ENCODE assay signal across 8 cellular contexts in genomic region chr2:189673661-189674373, GRCh38. TPM values are rescaled to one million over a fixed set of nuclear protein-coding genes. Genes with fewer than 3 reads are reported as not detected.
A peak's percentile ranks its signal among the peaks of the same experiment; 100 is the strongest.
DNase-seq lines count a peak whose midpoint lies in the region; ATAC-seq and TF ChIP-seq lines count a peak whose summit lies in the region.

No MANE protein-coding gene starts in this region.

- peak overlapping the region; percentile 38 to 83 (median 73) for H3K4me3 Mint-ChIP-seq in brain

- TF ChIP-seq CTCF in brain (conservative IDR thresholded peaks at IDR 0.05), result no peak
- no peak for TF ChIP-seq CTCF in liver (IDR thresholded peaks at IDR 0.05; ENCODE audit: low read depth, low read length, missing input control)
- no peak for TF ChIP-seq CTCF in upper lobe of left lung (IDR thresholded peaks at IDR 0.05)

- H3K4me1 Mint-ChIP-seq in brain, result peaks cover 18% of the 10 kb centered on the region

- H3K9me3 Mint-ChIP-seq in brain, result peaks cover 6 to 13% (median 11%) of the 10 kb centered on the region in 5 experiments

- peaks cover 32 to 65% (median 46%) of the 10 kb centered on the region in 11 experiments for H3K36me3 ChIP-seq in BLaER1 treated with 17β-estradiol and CSF1 and Interleukin-3, amounts not matched to agents 10 nM and 100 nM
- H3K36me3 ChIP-seq in liver (ENCODE audit: control insufficient read depth in 4 of 4, insufficient read depth in 3 of 4, low read depth in 1 of 4, low read length in 3 of 4) (peaks cover 0 to 8% (median 5%) of the 10 kb centered on the region in 4 donors), upper lobe of left lung (peaks cover 3 to 27% (median 14%) of the 10 kb centered on the region in 4 donors)

- TF ChIP-seq RAD21 in liver (IDR thresholded peaks at IDR 0.05), result no peak

- peaks cover 19 to 25% (median 22%) of the 10 kb centered on the region in 10 experiments for H3K4me1 ChIP-seq in BLaER1 treated with 17β-estradiol and CSF1 and Interleukin-3, amounts not matched to agents 10 nM and 100 nM
- H3K4me1 ChIP-seq in liver (ENCODE audit: control insufficient read depth in 4 of 4, insufficient read depth in 4 of 4, low read length in 3 of 4) (peaks cover 1 to 14% (median 11%) of the 10 kb centered on the region in 4 donors), upper lobe of left lung (peaks cover 6 to 16% (median 8%) of the 10 kb centered on the region in 4 donors)

- H3K27me3 ChIP-seq in BLaER1 treated with 17β-estradiol and CSF1 and Interleukin-3, amounts not matched to agents 10 nM and 100 nM, result no peaks in the 10 kb centered on the region
- H3K27me3 ChIP-seq in liver (ENCODE audit: control insufficient read depth in 4 of 4, insufficient read depth in 4 of 4, low read length in 3 of 4) (no peaks in the 10 kb centered on the region), upper lobe of left lung (no peaks in the 10 kb centered on the region)

- peak; percentile 27 for ATAC-seq in HG03342 (IDR thresholded peaks at IDR 0.05; ENCODE audit: unreplicated experiment)
- peak in 1 of 2 donors; percentile 3 for ATAC-seq in upper lobe of left lung (ENCODE audit: low FRiP score in 2 of 2)
- ATAC-seq in HG02870 (IDR thresholded peaks at IDR 0.05; ENCODE audit: unreplicated experiment), result no peak
- no peak for ATAC-seq in HG02852 (IDR thresholded peaks at IDR 0.05; ENCODE audit: unreplicated experiment)

- TF ChIP-seq POLR2A in upper lobe of left lung (IDR thresholded peaks at IDR 0.05), result no peak

- H3K36me3 Mint-ChIP-seq in brain, result peaks cover 68% of the 10 kb centered on the region

- peaks cover 10 to 20% (median 17%) of the 10 kb centered on the region in 11 experiments; a peak in 21 of 22 replicates for H3K9me3 ChIP-seq in BLaER1 treated with 17β-estradiol and CSF1 and Interleukin-3, amounts not matched to agents 10 nM and 100 nM (replicated peaks in 1 of 11)
- H3K9me3 ChIP-seq in liver (ENCODE audit: control insufficient read depth in 4 of 4, low read length in 3 of 4) (no peaks in the 10 kb centered on the region), upper lobe of left lung (no peaks in the 10 kb centered on the region)

- no peaks in the 10 kb centered on the region for H3K27me3 Mint-ChIP-seq in brain

- no peak for TF ChIP-seq EP300 in upper lobe of left lung (IDR thresholded peaks at IDR 0.05)

- peak overlapping the region; percentile 74 to 92 (median 85) for H3K4me2 ChIP-seq in BLaER1 treated with 17β-estradiol and CSF1 and Interleukin-3, amounts not matched to agents 10 nM and 100 nM

- H3K27ac ChIP-seq in BLaER1 treated with 17β-estradiol and CSF1 and Interleukin-3, amounts not matched to agents 10 nM and 100 nM, result peak overlapping the region in 10 of 11 experiments; percentile 79 to 93 (median 85); a peak in 20 of 22 replicates
- H3K27ac ChIP-seq in liver (ENCODE audit: low read depth in 1 of 2, low read length in 2 of 2) (peak overlapping the region; percentile 94 to 98), upper lobe of left lung (peak overlapping the region; percentile 91 to 98 (median 96))

- H3K27ac Mint-ChIP-seq in brain, result peak overlapping the region in 4 of 5 experiments; percentile 0 to 83 (median 20)

- WGBS in liver, result 45% methylated on average over 12 of the region's 12 CpGs
- WGBS in upper lobe of left lung, 2 donors, result 40 to 48% methylated on average over 10 to 12 of the region's 12 CpGs

- H3K4me3 ChIP-seq in BLaER1 treated with 17β-estradiol and CSF1 and Interleukin-3, amounts not matched to agents 10 nM and 100 nM, result peak overlapping the region; percentile 55 to 72 (median 64)
- H3K4me3 ChIP-seq in liver (ENCODE audit: low read depth in 1 of 3, low read length in 3 of 3) (peak overlapping the region; percentile 3 to 77 (median 28)), upper lobe of left lung (peak overlapping the region in 3 of 4 donors; percentile 52 to 65 (median 60))

- peak overlapping the region; percentile 76 to 96 (median 84) for H3K9ac ChIP-seq in BLaER1 treated with 17β-estradiol and CSF1 and Interleukin-3, amounts not matched to agents 10 nM and 100 nM
- peak overlapping the region in 1 of 2 donors; percentile 5 for H3K9ac ChIP-seq in liver (ENCODE audit: low read depth in 1 of 2, low read length in 2 of 2)

- DNase-seq in upper lobe of left lung, result no peak
- no peak for DNase-seq in SHP77 (lab: John Stamatoyannopoulos, UW)

- H4K20me1 ChIP-seq in BLaER1 treated with 17β-estradiol and CSF1 and Interleukin-3, amounts not matched to agents 10 nM and 100 nM, result peaks cover 0 to 3% (median 0%) of the 10 kb centered on the region in 11 experiments; a peak in 3 of 22 replicates

TF ChIP-seq in liver, 16 proteins besides CTCF, POLR2A, EP300 and RAD21:
- TF ChIP-seq EGR1 (IDR thresholded peaks at IDR 0.05; ENCODE audit: low read depth in 2 of 2), result no peak
- TF ChIP-seq JUND (IDR thresholded peaks at IDR 0.05), result no peak
- TF ChIP-seq FOXA1 (IDR thresholded peaks at IDR 0.05), result no peak
- TF ChIP-seq SP1 (IDR thresholded peaks at IDR 0.05), result no peak
- TF ChIP-seq, protein P1, sequence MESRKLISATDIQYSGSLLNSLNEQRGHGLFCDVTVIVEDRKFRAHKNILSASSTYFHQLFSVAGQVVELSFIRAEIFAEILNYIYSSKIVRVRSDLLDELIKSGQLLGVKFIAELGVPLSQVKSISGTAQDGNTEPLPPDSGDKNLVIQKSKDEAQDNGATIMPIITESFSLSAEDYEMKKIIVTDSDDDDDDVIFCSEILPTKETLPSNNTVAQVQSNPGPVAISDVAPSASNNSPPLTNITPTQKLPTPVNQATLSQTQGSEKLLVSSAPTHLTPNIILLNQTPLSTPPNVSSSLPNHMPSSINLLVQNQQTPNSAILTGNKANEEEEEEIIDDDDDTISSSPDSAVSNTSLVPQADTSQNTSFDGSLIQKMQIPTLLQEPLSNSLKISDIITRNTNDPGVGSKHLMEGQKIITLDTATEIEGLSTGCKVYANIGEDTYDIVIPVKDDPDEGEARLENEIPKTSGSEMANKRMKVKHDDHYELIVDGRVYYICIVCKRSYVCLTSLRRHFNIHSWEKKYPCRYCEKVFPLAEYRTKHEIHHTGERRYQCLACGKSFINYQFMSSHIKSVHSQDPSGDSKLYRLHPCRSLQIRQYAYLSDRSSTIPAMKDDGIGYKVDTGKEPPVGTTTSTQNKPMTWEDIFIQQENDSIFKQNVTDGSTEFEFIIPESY (IDR thresholded peaks at IDR 0.05), result no peak
- TF ChIP-seq HNF4G (IDR thresholded peaks at IDR 0.05), result no peak
- TF ChIP-seq HNF4A (conservative IDR thresholded peaks at IDR 0.05), result no peak
- TF ChIP-seq MAX (IDR thresholded peaks at IDR 0.05), result no peak
- TF ChIP-seq RXRA (IDR thresholded peaks at IDR 0.05), result no peak
- TF ChIP-seq YY1 (IDR thresholded peaks at IDR 0.05), result no peak
- TF ChIP-seq, protein P2, sequence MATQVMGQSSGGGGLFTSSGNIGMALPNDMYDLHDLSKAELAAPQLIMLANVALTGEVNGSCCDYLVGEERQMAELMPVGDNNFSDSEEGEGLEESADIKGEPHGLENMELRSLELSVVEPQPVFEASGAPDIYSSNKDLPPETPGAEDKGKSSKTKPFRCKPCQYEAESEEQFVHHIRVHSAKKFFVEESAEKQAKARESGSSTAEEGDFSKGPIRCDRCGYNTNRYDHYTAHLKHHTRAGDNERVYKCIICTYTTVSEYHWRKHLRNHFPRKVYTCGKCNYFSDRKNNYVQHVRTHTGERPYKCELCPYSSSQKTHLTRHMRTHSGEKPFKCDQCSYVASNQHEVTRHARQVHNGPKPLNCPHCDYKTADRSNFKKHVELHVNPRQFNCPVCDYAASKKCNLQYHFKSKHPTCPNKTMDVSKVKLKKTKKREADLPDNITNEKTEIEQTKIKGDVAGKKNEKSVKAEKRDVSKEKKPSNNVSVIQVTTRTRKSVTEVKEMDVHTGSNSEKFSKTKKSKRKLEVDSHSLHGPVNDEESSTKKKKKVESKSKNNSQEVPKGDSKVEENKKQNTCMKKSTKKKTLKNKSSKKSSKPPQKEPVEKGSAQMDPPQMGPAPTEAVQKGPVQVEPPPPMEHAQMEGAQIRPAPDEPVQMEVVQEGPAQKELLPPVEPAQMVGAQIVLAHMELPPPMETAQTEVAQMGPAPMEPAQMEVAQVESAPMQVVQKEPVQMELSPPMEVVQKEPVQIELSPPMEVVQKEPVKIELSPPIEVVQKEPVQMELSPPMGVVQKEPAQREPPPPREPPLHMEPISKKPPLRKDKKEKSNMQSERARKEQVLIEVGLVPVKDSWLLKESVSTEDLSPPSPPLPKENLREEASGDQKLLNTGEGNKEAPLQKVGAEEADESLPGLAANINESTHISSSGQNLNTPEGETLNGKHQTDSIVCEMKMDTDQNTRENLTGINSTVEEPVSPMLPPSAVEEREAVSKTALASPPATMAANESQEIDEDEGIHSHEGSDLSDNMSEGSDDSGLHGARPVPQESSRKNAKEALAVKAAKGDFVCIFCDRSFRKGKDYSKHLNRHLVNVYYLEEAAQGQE (IDR thresholded peaks at IDR 0.05), result no peak
- no peak for TF ChIP-seq GABPA (IDR thresholded peaks at IDR 0.05 in 1 of 2, conservative IDR thresholded peaks at IDR 0.05 in 1 of 2)
- no peak for TF ChIP-seq NR2F2 (IDR thresholded peaks at IDR 0.05)
- TF ChIP-seq FOXA2 (IDR thresholded peaks at IDR 0.05), result no peak
- TF ChIP-seq TAF1 (conservative IDR thresholded peaks at IDR 0.05), result no peak
TF ChIP-seq in liver: peak in this region for 0.

RNA-seq across cellular contexts. Expression of gene ANKAR, which starts 0.7 kb away (rescaled TPM):
- 0.92 TPM for polyA plus RNA-seq in brain (ENCODE audit: insufficient read depth, low read depth, low replicate concordance)
- 1 to 10 TPM; 3.6 to 8.4 TPM for total RNA-seq in liver
- 1 to 10 TPM in 1 of 2 donors, under 1 TPM in 1; 0.46 to 5.0 TPM for polyA plus RNA-seq in liver
- total RNA-seq in upper lobe of left lung, result 10 to 100 TPM in 1 of 6 donors, 1 to 10 TPM in 5; 8.0 to 13.1 (median 9.2) TPM

RNA-seq across cellular contexts. Expression of gene ASNSD1, which starts 12.6 kb away (rescaled TPM):
- polyA plus RNA-seq in brain (ENCODE audit: insufficient read depth, low read depth, low replicate concordance), result 12.2 TPM
- total RNA-seq in liver, result 10 to 100 TPM; 30.3 to 33.0 TPM
- polyA plus RNA-seq in liver, result 10 to 100 TPM; 19.8 to 20.8 TPM
- total RNA-seq in upper lobe of left lung, result 10 to 100 TPM; 29.5 to 49.6 (median 34.3) TPM
